15 cellular contexts compared by ENCODE assay signal in the genomic region with DNA sequence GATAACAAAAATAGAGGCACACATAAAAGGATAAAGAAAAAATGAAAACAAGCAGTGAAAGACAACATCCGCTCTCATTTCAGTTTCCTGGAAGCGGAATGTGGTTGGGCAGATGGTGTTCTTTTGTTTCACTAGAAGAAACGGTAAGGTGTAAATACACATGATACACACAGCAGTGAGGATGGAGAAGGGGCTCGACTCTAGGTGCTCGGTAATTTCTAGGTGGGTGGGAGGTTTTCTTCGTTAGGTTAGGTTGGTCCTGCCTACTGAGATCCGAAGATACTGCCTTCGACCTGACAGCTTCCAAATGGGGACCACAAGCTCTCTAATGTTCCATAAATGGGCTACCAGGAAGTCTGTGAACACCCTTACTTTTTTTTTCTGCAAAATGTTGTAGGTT.
DNase-seq lines count a peak whose midpoint lies in the region; ATAC-seq and TF ChIP-seq lines count a peak whose summit lies in the region.
"Had no signal": no experiment of that assay in that cellular context is flagged by ENCODE, and none has a peak within 500 bp of the region (broad histone marks: within the 10 kb centered on the region; RNA-seq: fewer than 3 reads in every experiment).

No MANE protein-coding gene starts in this region.

- H3K79me2 ChIP-seq in MM.1S (ENCODE audit: low read length) = no peaks in the 10 kb centered on the region

- H3K9me3 ChIP-seq in MM.1S (replicated peaks; ENCODE audit: insufficient read depth, low read length) (no peaks in the 10 kb centered on the region), sigmoid colon (no peaks in the 10 kb centered on the region)

- H3K4me3 ChIP-seq in MM.1S (ENCODE audit: low read length) (no peak overlapping the region), skin epidermis (no peak overlapping the region), sigmoid colon (no peak overlapping the region)

- 74 to 79% methylated on average over 8 of the region's 8 CpGs for WGBS in sigmoid colon, 2 donors

- H3K27ac ChIP-seq in MM.1S (ENCODE audit: low read length) (peak overlapping the region; percentile 24; the same call in 1 of the 2 replicates), skin epidermis (peak overlapping the region in 12 of 21 experiments; percentile 20 to 94 (median 70)), sigmoid colon (no peak overlapping the region)
- H3K27ac ChIP-seq: 22Rv1 had no signal

- DNase-seq in NCI-H2171 treated with DMSO at 0.1 percent for 48 hours (lab: John Stamatoyannopoulos, UW) = peak; percentile 12
- DNase-seq in NCI-H2171 (lab: John Stamatoyannopoulos, UW) = no peak
- DNase-seq in MM.1S = no peak
- peak; percentile 63 for DNase-seq in activated T-helper 2 cell treated with anti-CD3 and anti-CD28 coated beads, Interferon-gamma antibody, Interleukin-2, Interleukin-4, amounts not matched to agents 10 μg/mL and 5 μg/mL and 100 μg/mL, durations not matched to agents 14 hours and 24 hours and 36 hours (ENCODE audit: low spot score)
- DNase-seq in sigmoid colon = no peak
- no peak for DNase-seq in NCI-H1417 (lab: John Stamatoyannopoulos, UW)
- DNase-seq: C1 segment of cervical spinal cord, H9, mesenchymal stem cell, NCI-H2081 treated with DMSO at 0.1 percent for 48 hours, NCI-H774, right cardiac atrium had no signal

- H3K9ac ChIP-seq in MM.1S (ENCODE audit: low read length) = no peak overlapping the region

- H3K27me3 Mint-ChIP-seq in activated T-helper 2 cell treated with anti-CD3 and anti-CD28 coated beads, Interferon-gamma antibody, Interleukin-2, Interleukin-4, amounts not matched to agents 10 μg/mL and 5 μg/mL and 100 μg/mL, durations not matched to agents 14 hours and 24 hours and 36 hours (ENCODE audit: low read depth) = no peaks in the 10 kb centered on the region

- peak overlapping the region; percentile 97 for H3K27ac Mint-ChIP-seq in activated T-helper 2 cell treated with anti-CD3 and anti-CD28 coated beads, Interferon-gamma antibody, Interleukin-2, Interleukin-4, amounts not matched to agents 10 μg/mL and 5 μg/mL and 100 μg/mL, durations not matched to agents 14 hours and 24 hours and 36 hours
- H3K27ac Mint-ChIP-seq: H9 had no signal

- TF ChIP-seq EP300 in sigmoid colon (IDR thresholded peaks at IDR 0.05) = no peak

- H3K4me2 ChIP-seq in MM.1S (ENCODE audit: low read depth, low read length) = peak overlapping the region; percentile 39; the same call in 1 of the 2 replicates

- H3K9me2 ChIP-seq in MM.1S (replicated peaks; ENCODE audit: insufficient read depth, low read length) = no peaks in the 10 kb centered on the region

- no peak for ATAC-seq in HG03432 (IDR thresholded peaks at IDR 0.05; ENCODE audit: unreplicated experiment)
- ATAC-seq: right cardiac atrium had no signal

- 0 out of 2 replicates have a peak overlapping the region, but pooled peaks have one; percentile 14 for H2AFZ ChIP-seq in MM.1S (ENCODE audit: low read length)

- intact Hi-C loops in activated T-helper 2 cell treated with anti-CD3 and anti-CD28 coated beads, Interferon-gamma antibody, Interleukin-2, Interleukin-4, amounts not matched to agents 10 μg/mL and 5 μg/mL and 100 μg/mL, durations not matched to agents 14 hours and 24 hours and 36 hours (cut with micrococcal nuclease) = loop anchor here (1.0 to 5.0 kb wide), 3 partner anchors 9 to 38 kb away; no protein-coding TSS in a partner anchor
- intact Hi-C loops in sigmoid colon (cut with DNase I) = no loop called here

- H4K20me1 ChIP-seq in MM.1S (ENCODE audit: insufficient read depth, low read length) = no peaks in the 10 kb centered on the region

- H3K4me1 Mint-ChIP-seq in activated T-helper 2 cell treated with anti-CD3 and anti-CD28 coated beads, Interferon-gamma antibody, Interleukin-2, Interleukin-4, amounts not matched to agents 10 μg/mL and 5 μg/mL and 100 μg/mL, durations not matched to agents 14 hours and 24 hours and 36 hours (ENCODE audit: low read depth) = peaks cover 91% of the 10 kb centered on the region
- H3K4me1 Mint-ChIP-seq: H9 had no signal

- no peak for TF ChIP-seq POLR2A in sigmoid colon (IDR thresholded peaks at IDR 0.05)

- peaks cover 6% of the 10 kb centered on the region for H3K36me3 Mint-ChIP-seq in activated T-helper 2 cell treated with anti-CD3 and anti-CD28 coated beads, Interferon-gamma antibody, Interleukin-2, Interleukin-4, amounts not matched to agents 10 μg/mL and 5 μg/mL and 100 μg/mL, durations not matched to agents 14 hours and 24 hours and 36 hours (ENCODE audit: low read depth)

- peaks cover 18% of the 10 kb centered on the region for H3K4me1 ChIP-seq in MM.1S (ENCODE audit: low read length)
- no peaks in the 10 kb centered on the region for H3K4me1 ChIP-seq in sigmoid colon

- H3F3A ChIP-seq in MM.1S (ENCODE audit: insufficient read depth, low read length) = no peaks in the 10 kb centered on the region

- TF ChIP-seq CTCF in MM.1S (IDR thresholded peaks at IDR 0.05; ENCODE audit: low read length) (no peak), sigmoid colon (IDR thresholded peaks at IDR 0.05) (no peak)

- no peaks in the 10 kb centered on the region for H3K9me3 Mint-ChIP-seq in activated T-helper 2 cell treated with anti-CD3 and anti-CD28 coated beads, Interferon-gamma antibody, Interleukin-2, Interleukin-4, amounts not matched to agents 10 μg/mL and 5 μg/mL and 100 μg/mL, durations not matched to agents 14 hours and 24 hours and 36 hours
- H3K9me3 Mint-ChIP-seq: H9 had no signal

- H3K36me3 ChIP-seq in MM.1S (replicated peaks; ENCODE audit: insufficient read depth, low read length) (no peaks in the 10 kb centered on the region), sigmoid colon (no peaks in the 10 kb centered on the region)

- no peaks in the 10 kb centered on the region for H3K27me3 ChIP-seq in MM.1S (replicated peaks; ENCODE audit: insufficient read depth, low read length)
- no peaks in the 10 kb centered on the region for H3K27me3 ChIP-seq in sigmoid colon

- peak overlapping the region; percentile 71 for H3K4me3 Mint-ChIP-seq in activated T-helper 2 cell treated with anti-CD3 and anti-CD28 coated beads, Interferon-gamma antibody, Interleukin-2, Interleukin-4, amounts not matched to agents 10 μg/mL and 5 μg/mL and 100 μg/mL, durations not matched to agents 14 hours and 24 hours and 36 hours (ENCODE audit: low read depth)
- H3K4me3 Mint-ChIP-seq: H9 had no signal

Comparison
In these comparisons a context has a peak if more than half of its experiments do, and no peak if none do; other contexts are left out.
1. DNase-seq: peak in NCI-H2171 treated with DMSO at 0.1 percent for 48 hours (single experiment) and activated T-helper 2 cell treated with anti-CD3 and anti-CD28 coated beads, Interferon-gamma antibody, Interleukin-2, Interleukin-4, amounts not matched to agents 10 μg/mL and 5 μg/mL and 100 μg/mL, durations not matched to agents 14 hours and 24 hours and 36 hours (single experiment); none in NCI-H2171 (single experiment), MM.1S (single experiment), sigmoid colon (single experiment) and NCI-H1417 (0 of 3).
2. H3K27ac ChIP-seq: peak in MM.1S (single experiment) and skin epidermis (12 of 21); none in sigmoid colon (0 of 4).